ENCODE assay signal across 10 cellular contexts in the genomic region with DNA sequence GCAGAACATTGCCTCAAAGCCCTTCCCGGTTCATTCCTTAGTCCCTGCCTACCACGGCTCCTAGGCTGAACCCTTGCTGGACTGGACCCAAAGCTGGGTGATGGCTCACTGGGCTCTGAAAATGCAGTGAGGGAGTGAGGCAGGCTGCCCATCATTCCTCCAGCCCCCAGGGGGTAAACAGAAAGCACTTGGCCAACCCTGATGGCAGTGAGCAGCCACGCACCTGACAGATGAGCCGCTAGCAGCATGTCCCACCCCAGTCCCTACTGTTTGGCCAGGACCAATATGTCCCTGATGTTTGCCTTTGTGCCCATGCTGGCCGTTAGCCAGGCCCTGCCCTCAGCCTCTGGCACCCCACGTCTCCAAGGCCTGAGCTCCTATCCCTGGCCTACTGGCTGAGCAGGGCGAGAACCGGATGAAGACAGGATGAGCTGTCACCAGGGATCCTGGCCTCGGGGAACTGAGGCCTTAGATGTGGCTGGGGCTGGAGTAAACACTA. TPM values are rescaled to one million over a fixed set of nuclear protein-coding genes. Genes with fewer than 3 reads are reported as not detected.
DNase-seq lines count a peak whose midpoint lies in the region; TF ChIP-seq lines count a peak whose summit lies in the region.
"Had no signal": no experiment of that assay in that cellular context is flagged by ENCODE, and none has a peak within 500 bp of the region (broad histone marks: within the 10 kb centered on the region; RNA-seq: fewer than 3 reads in every experiment).

No MANE protein-coding gene starts in this region.

- no peak overlapping the region for H3K4me3 Mint-ChIP-seq in nephron progenitor cell
- no peak overlapping the region for H3K4me3 Mint-ChIP-seq in neural progenitor cell

- no peaks in the 10 kb centered on the region for H3K9me3 ChIP-seq in neural progenitor cell (ENCODE audit: low read depth)
- H3K9me3 ChIP-seq: ascending aorta had no signal

- H3K27ac ChIP-seq in neural progenitor cell (no peak overlapping the region), mesendoderm (ENCODE audit: low read depth, low read length) (no peak overlapping the region)
- H3K27ac ChIP-seq: ascending aorta had no signal

- no peak overlapping the region for H4K8ac ChIP-seq in mesendoderm (ENCODE audit: low read depth, low read length)

- H3K4me2 ChIP-seq in neural progenitor cell (no peak overlapping the region), mesendoderm (ENCODE audit: low read length) (no peak overlapping the region)

- peaks cover 5% of the 10 kb centered on the region for H3F3A ChIP-seq in neural progenitor cell (ENCODE audit: low read depth)

- H3K4me1 ChIP-seq in neural progenitor cell, result peaks cover 7% of the 10 kb centered on the region
- no peaks in the 10 kb centered on the region for H3K4me1 ChIP-seq in mesendoderm (ENCODE audit: control insufficient read depth, low read depth, low read length)
- H3K4me1 ChIP-seq: ascending aorta had no signal

- H2BK5ac ChIP-seq in mesendoderm (ENCODE audit: low read length), result no peak overlapping the region

- H4K5ac ChIP-seq in mesendoderm (ENCODE audit: low read length), result no peak overlapping the region

- H3K4me3 ChIP-seq in epithelial cell of esophagus (ENCODE audit: low read length) (no peak overlapping the region), neural progenitor cell (no peak overlapping the region), mesendoderm (ENCODE audit: low read length) (no peak overlapping the region)
- H3K4me3 ChIP-seq: ascending aorta had no signal

- H3K79me1 ChIP-seq in mesendoderm (ENCODE audit: low read length), result no peaks in the 10 kb centered on the region

- no peak overlapping the region for H3K23ac ChIP-seq in mesendoderm (ENCODE audit: low read length)

- no peak overlapping the region for H3K4ac ChIP-seq in mesendoderm (ENCODE audit: low read depth, low read length)

- H3K9me3 Mint-ChIP-seq in nephron progenitor cell (peaks cover 5% of the 10 kb centered on the region), neural progenitor cell (no peaks in the 10 kb centered on the region)

- H3K56ac ChIP-seq in mesendoderm (ENCODE audit: low read length), result no peak overlapping the region

- no peak overlapping the region for H2BK120ac ChIP-seq in mesendoderm (ENCODE audit: low read depth, low read length)

- no peak overlapping the region for H3K18ac ChIP-seq in mesendoderm (ENCODE audit: low read length)

- H3K79me2 ChIP-seq in neural progenitor cell (ENCODE audit: low read depth) (no peaks in the 10 kb centered on the region), mesendoderm (ENCODE audit: control insufficient read depth, insufficient read depth, low read length) (no peaks in the 10 kb centered on the region)

- peak; percentile 71 for DNase-seq in EH (ENCODE audit: low read depth)
- DNase-seq in NCI-H2196 (lab: John Stamatoyannopoulos, UW; ENCODE audit: unreplicated experiment), result peak; percentile 70
- peak; percentile 52 for DNase-seq in epithelial cell of esophagus (ENCODE audit: low read depth)
- no peak for DNase-seq in nephron progenitor cell
- DNase-seq in neural progenitor cell (ENCODE audit: low spot score), result no peak
- DNase-seq in activated CD4-positive, alpha-beta T cell treated with anti-CD3 and anti-CD28 coated beads, Interleukin-2, amount 50 U/mL, for 4 hours, result no peak
- no peak for DNase-seq in mesendoderm
- no peak for DNase-seq in activated gamma-delta T cell (lab: John Stamatoyannopoulos, UW)
- DNase-seq: T-helper 9 cell had no signal

- no peak overlapping the region for H2BK15ac ChIP-seq in mesendoderm (replicated peaks; ENCODE audit: low read depth)

- no peak overlapping the region for H3K9ac ChIP-seq in neural progenitor cell
- H3K9ac ChIP-seq in mesendoderm (ENCODE audit: low read length), result no peak overlapping the region

- no peak for TF ChIP-seq CTCF in epithelial cell of esophagus (IDR thresholded peaks at IDR 0.05; ENCODE audit: insufficient read depth, low read depth, low read length, missing control alignments)
- no peak for TF ChIP-seq CTCF in nephron progenitor cell (IDR thresholded peaks at IDR 0.05)
- TF ChIP-seq CTCF in neural progenitor cell (IDR thresholded peaks at IDR 0.05), result no peak

- no peaks in the 10 kb centered on the region for H3K27me3 ChIP-seq in neural progenitor cell
- no peaks in the 10 kb centered on the region for H3K27me3 ChIP-seq in mesendoderm (ENCODE audit: insufficient read depth, low read length, poor library complexity)
- H3K27me3 ChIP-seq: ascending aorta had no signal

- H4K20me1 ChIP-seq in neural progenitor cell (ENCODE audit: low read depth), result no peaks in the 10 kb centered on the region

- H3K27me3 Mint-ChIP-seq in nephron progenitor cell (ENCODE audit: low read depth, poor library complexity) (peaks cover 16% of the 10 kb centered on the region), neural progenitor cell (ENCODE audit: insufficient read depth, low read depth) (peaks cover 9% of the 10 kb centered on the region)

- H3K36me3 ChIP-seq in neural progenitor cell (no peaks in the 10 kb centered on the region), mesendoderm (ENCODE audit: control insufficient read depth, insufficient read depth, low read length) (no peaks in the 10 kb centered on the region)
- H3K36me3 ChIP-seq: ascending aorta had no signal

- H3K36me3 Mint-ChIP-seq in nephron progenitor cell (ENCODE audit: low read depth) (no peaks in the 10 kb centered on the region), neural progenitor cell (no peaks in the 10 kb centered on the region)

- H2AK5ac ChIP-seq in mesendoderm (ENCODE audit: low read length), result no peak overlapping the region

- H3K27ac Mint-ChIP-seq in nephron progenitor cell (peak overlapping the region; percentile 10), neural progenitor cell (no peak overlapping the region)

- peaks cover 10% of the 10 kb centered on the region for H3K4me1 Mint-ChIP-seq in nephron progenitor cell
- peaks cover 6% of the 10 kb centered on the region for H3K4me1 Mint-ChIP-seq in neural progenitor cell

- no peak overlapping the region for H2AFZ ChIP-seq in neural progenitor cell (replicated peaks)

- no CpG with 5 or more reads among the region's 9 CpGs for WGBS in mesendoderm (ENCODE audit: extremely low coverage, insufficient coverage, low lambda C conversion rate)

RNA-seq across cellular contexts. Expression of gene BAK1, which starts 19.4 kb away (rescaled TPM):
- 13.9 and 40.0 TPM in 2 replicates for total RNA-seq in neural progenitor cell (ENCODE audit: low replicate concordance)
- 20.5 TPM for polyA plus RNA-seq in mesendoderm (2013, experiment 1 of 2)
- 21.1 TPM for polyA plus RNA-seq in mesendoderm (2013, experiment 2 of 2)

RNA-seq across cellular contexts. Expression of gene ITPR3, which starts 21.7 kb away (rescaled TPM):
- total RNA-seq in neural progenitor cell (ENCODE audit: low replicate concordance), result 1.5 and 3.4 TPM in 2 replicates
- 9.8 TPM for polyA plus RNA-seq in mesendoderm (2013, experiment 1 of 2)
- polyA plus RNA-seq in mesendoderm (2013, experiment 2 of 2), result 9.6 TPM

Comparison
In these comparisons a context has a peak if more than half of its experiments do, and no peak if none do; other contexts are left out.
1. DNase-seq: peak in EH (single experiment), NCI-H2196 (single experiment) and epithelial cell of esophagus (single experiment); none in nephron progenitor cell (single experiment), neural progenitor cell (single experiment), activated CD4-positive, alpha-beta T cell treated with anti-CD3 and anti-CD28 coated beads, Interleukin-2, amount 50 U/mL, for 4 hours (0 of 2), mesendoderm (single experiment) and activated gamma-delta T cell (single experiment).